Comparison of ENCODE assay signal across 12 cellular contexts in genomic region chr6:170132561-170132991, GRCh38.
"Had no signal": no experiment of that assay in that cellular context is flagged by ENCODE, and none has a peak within 500 bp of the region (broad histone marks: within the 10 kb centered on the region; RNA-seq: fewer than 3 reads in every experiment).

No MANE protein-coding gene starts in this region.

- H3K9me3 ChIP-seq: adrenal gland had no signal

- DNase-seq: activated CD4-positive, alpha-beta T cell treated with anti-CD3 and anti-CD28 coated beads, Interleukin-2, amount 50 U/mL, for 4 hours; activated naive CD4-positive, alpha-beta T cell treated with anti-CD3 and anti-CD28 coated beads, Interleukin-2, amount 50 U/mL, for 16 hours; left cardiac atrium; stimulated activated CD4-positive, alpha-beta T cell treated with anti-CD3 and anti-CD28 coated beads, Interleukin-4, amount 100 ng/mL, for 4 hours; T-helper 2 cell had no signal

- H3K4me3 Mint-ChIP-seq: activated T-helper 17 cell treated with anti-CD3 and anti-CD28 coated beads, Interleukin-2, amount 50 U/mL, for 72 hours; central memory CD8-positive, alpha-beta T cell; dendritic cell treated with granulocyte-macrophage colony-stimulating factor and Interleukin-4, amounts not matched to agents 40 ng/mL and 50 ng/mL, for 4 days; nephron had no signal

- H3K27me3 ChIP-seq: adrenal gland, hepatocyte, tibial nerve had no signal

- H2AFZ ChIP-seq: hepatocyte had no signal

- H3K9me3 Mint-ChIP-seq: activated T-helper 17 cell treated with anti-CD3 and anti-CD28 coated beads, Interleukin-2, amount 50 U/mL, for 72 hours; central memory CD8-positive, alpha-beta T cell; dendritic cell treated with granulocyte-macrophage colony-stimulating factor and Interleukin-4, amounts not matched to agents 40 ng/mL and 50 ng/mL, for 4 days; nephron had no signal

- H3K36me3 ChIP-seq: adrenal gland, tibial nerve had no signal

- H3K4me1 Mint-ChIP-seq: activated T-helper 17 cell treated with anti-CD3 and anti-CD28 coated beads, Interleukin-2, amount 50 U/mL, for 72 hours; central memory CD8-positive, alpha-beta T cell had no signal

- H3K27ac ChIP-seq: adrenal gland, hepatocyte, tibial nerve had no signal

- H3K4me3 ChIP-seq: adrenal gland, hepatocyte, tibial nerve had no signal

- H3K79me2 ChIP-seq: hepatocyte had no signal

- ATAC-seq: activated T-helper 17 cell treated with anti-CD3 and anti-CD28 coated beads, Interleukin-2, amount 50 U/mL, for 72 hours; left cardiac atrium had no signal

- H3K4me2 ChIP-seq: hepatocyte had no signal

- H3K4me1 ChIP-seq: adrenal gland had no signal

- H3K27ac Mint-ChIP-seq: activated T-helper 17 cell treated with anti-CD3 and anti-CD28 coated beads, Interleukin-2, amount 50 U/mL, for 72 hours; dendritic cell treated with granulocyte-macrophage colony-stimulating factor and Interleukin-4, amounts not matched to agents 40 ng/mL and 50 ng/mL, for 4 days; nephron had no signal
